ENCODE assay signal across 8 cellular contexts in genomic region chr1:235093685-235094592, GRCh38. TPM values are rescaled to one million over a fixed set of nuclear protein-coding genes. Genes with fewer than 3 reads are reported as not detected.
A peak's percentile ranks its signal among the peaks of the same experiment; 100 is the strongest.
DNase-seq lines count a peak whose midpoint lies in the region; ATAC-seq and TF ChIP-seq lines count a peak whose summit lies in the region.

No MANE protein-coding gene starts in this region.

- TF ChIP-seq POLR2A in IMR-90 (IDR thresholded peaks at IDR 0.05; ENCODE audit: low read depth, low read length), result no peak
- TF ChIP-seq POLR2A in stomach (IDR thresholded peaks at IDR 0.05), result no peak

- H4K5ac ChIP-seq in IMR-90 (ENCODE audit: low read depth, low read length), result no peak overlapping the region

- intact Hi-C loops in IMR-90 (cut with micrococcal nuclease) (loop anchor here (1.0 to 10.0 kb wide), 2 partner anchors 595 to 979 kb away; no protein-coding TSS in a partner anchor), stomach (cut with DNase I; ENCODE audit: low total_unique reads) (loop anchor here (5.0 kb wide), 1 partner anchor 602 kb away; no protein-coding TSS in a partner anchor)

- no peak for TF ChIP-seq EP300 in stomach (IDR thresholded peaks at IDR 0.05)

- CTCF ChIA-PET in IMR-90 (lab: Yijun Ruan, JAX), result interaction anchor here (1.0 to 1.4 kb wide), 3 partner anchors 9 to 12 kb away, joined by 3 to 4 read pairs (median 4); no protein-coding TSS in a partner anchor

- no peak overlapping the region for H3K18ac ChIP-seq in IMR-90 (ENCODE audit: low read depth, low read length)

- H3K79me1 ChIP-seq in IMR-90 (ENCODE audit: low read depth in 1 of 2, low read length in 2 of 2), result no peaks in the 10 kb centered on the region

- H3K27ac ChIP-seq in IMR-90 (ENCODE audit: insufficient read depth, low read length) (no peak overlapping the region), RWPE2 (ENCODE audit: poor library complexity, severe bottlenecking) (no peak overlapping the region), foreskin keratinocyte (no peak overlapping the region), stomach (peak overlapping the region in 1 of 5 donors; percentile 13)

- peaks cover 11% of the 10 kb centered on the region for H3K4me1 ChIP-seq in IMR-90 (ENCODE audit: control insufficient read depth, insufficient read depth, low read length)
- H3K4me1 ChIP-seq in RWPE2 (ENCODE audit: insufficient read depth, poor library complexity, severe bottlenecking), result no peaks in the 10 kb centered on the region
- no peaks in the 10 kb centered on the region for H3K4me1 ChIP-seq in foreskin keratinocyte
- peaks cover 8 to 16% (median 10%) of the 10 kb centered on the region in 4 donors for H3K4me1 ChIP-seq in stomach

- H2BK15ac ChIP-seq in IMR-90 (ENCODE audit: low read depth, low read length), result no peak overlapping the region

- dilution Hi-C loops in IMR-90 (cut with HindIII; ENCODE audit: low sequenced_read_pairs, unreplicated experiment), result no loop called here

- H3K27me3 Mint-ChIP-seq in activated T-helper 17 cell treated with anti-CD3 and anti-CD28 coated beads, Interleukin-2, amount 50 U/mL, for 72 hours, result no peaks in the 10 kb centered on the region
- H3K27me3 Mint-ChIP-seq in neural crest cell (ENCODE audit: low read depth), result no peaks in the 10 kb centered on the region

- in situ Hi-C loops in IMR-90 (cut with MboI; ENCODE audit: low sequenced_read_pairs), result loop anchor here (5.0 to 25.0 kb wide), 2 partner anchors 232 to 597 kb away; no protein-coding TSS in a partner anchor

- no peaks in the 10 kb centered on the region for H3K36me3 ChIP-seq in IMR-90 (ENCODE audit: control insufficient read depth, insufficient read depth, low read length)
- no peaks in the 10 kb centered on the region for H3K36me3 ChIP-seq in RWPE2 (ENCODE audit: low read depth)
- no peaks in the 10 kb centered on the region for H3K36me3 ChIP-seq in stomach

- H2AK9ac ChIP-seq in IMR-90 (replicated peaks; ENCODE audit: low read depth, low read length, poor library complexity), result peak overlapping the region; percentile 73

- H2AK5ac ChIP-seq in IMR-90 (ENCODE audit: low read depth, low read length), result 0 out of 2 replicates have a peak overlapping the region, but pooled peaks have one; percentile 21

- H4K91ac ChIP-seq in IMR-90 (ENCODE audit: insufficient read depth, low read depth, low read length), result no peak overlapping the region

- H3K4ac ChIP-seq in IMR-90 (ENCODE audit: low read depth, low read length), result peak overlapping the region; percentile 13; the same call in 1 of the 2 replicates

- TF ChIP-seq CTCF in IMR-90 (conservative IDR thresholded peaks at IDR 0.05; ENCODE audit: low read depth, low read length) (peak; percentile 87), RWPE2 (IDR thresholded peaks at IDR 0.05; ENCODE audit: poor library complexity, severe bottlenecking) (peak; percentile 74), foreskin keratinocyte (conservative IDR thresholded peaks at IDR 0.05) (peak; percentile 96), neural crest cell (conservative IDR thresholded peaks at IDR 0.05) (peak; percentile 89), stomach (IDR thresholded peaks at IDR 0.05) (peak in 5 of 7 experiments; percentile 78 to 92 (median 86))

- no peak overlapping the region for H3K4me2 ChIP-seq in IMR-90 (ENCODE audit: low read depth, low read length)

- no peak overlapping the region for H2BK120ac ChIP-seq in IMR-90 (ENCODE audit: low read depth, low read length)

- peaks cover 10% of the 10 kb centered on the region for H3K4me1 Mint-ChIP-seq in activated T-helper 17 cell treated with anti-CD3 and anti-CD28 coated beads, Interleukin-2, amount 50 U/mL, for 72 hours
- H3K4me1 Mint-ChIP-seq in neural crest cell, result peaks cover 21% of the 10 kb centered on the region

- no peaks in the 10 kb centered on the region for H3K9me3 Mint-ChIP-seq in activated T-helper 17 cell treated with anti-CD3 and anti-CD28 coated beads, Interleukin-2, amount 50 U/mL, for 72 hours
- no peaks in the 10 kb centered on the region for H3K9me3 Mint-ChIP-seq in neural crest cell

- H3K56ac ChIP-seq in IMR-90 (ENCODE audit: extremely low read depth, insufficient read depth, low read length), result no peak overlapping the region; the same call in 1 of the 2 replicates

- DNase-seq in A172 (ENCODE audit: low spot score), result peak; percentile 59
- DNase-seq in IMR-90, result peak; percentile 55
- no peak for DNase-seq in RWPE2 (ENCODE audit: low spot score)
- peak in 1 of 2 donors; percentile 52 for DNase-seq in foreskin keratinocyte
- peak; percentile 87 for DNase-seq in neural crest cell (ENCODE audit: low read depth, low spot score)
- DNase-seq in stomach, result peak; percentile 86

- no peak overlapping the region for H2BK20ac ChIP-seq in IMR-90 (ENCODE audit: low read depth, low read length)

- no peak overlapping the region for H2BK5ac ChIP-seq in IMR-90 (ENCODE audit: low read depth, low read length, poor library complexity, severe bottlenecking)

- 31% methylated on average over 15 of the region's 24 CpGs; no CpG with 5 or more reads in 1 of the 2 experiments for WGBS in IMR-90 (ENCODE audit: extremely low coverage in 2 of 2, insufficient read length in 1 of 2), 2 experiments
- WGBS in stomach, 5 donors, result 28 to 32% (median 29%) methylated on average over 24 of the region's 24 CpGs

- H3K4me3 ChIP-seq in IMR-90 (ENCODE audit: insufficient read depth, low read depth, low read length) (no peak overlapping the region), RWPE2 (ENCODE audit: severe bottlenecking) (no peak overlapping the region), stomach (peak overlapping the region in 3 of 4 donors; percentile 16 to 38 (median 26))

- H3K23ac ChIP-seq in IMR-90 (ENCODE audit: low read depth, low read length), result no peak overlapping the region; the same call in 1 of the 2 replicates

- peak overlapping the region in 1 of 2 experiments; percentile 27; a peak in 1 of 4 replicates for H4K8ac ChIP-seq in IMR-90 (ENCODE audit: low read depth in 2 of 2, low read length in 2 of 2)

- peak; percentile 72 for TF ChIP-seq RAD21 in IMR-90 (IDR thresholded peaks at IDR 0.05; ENCODE audit: low read length)

- no peak overlapping the region for H3K9ac ChIP-seq in IMR-90 (ENCODE audit: low read depth, low read length)

- no peaks in the 10 kb centered on the region for H3K27me3 ChIP-seq in IMR-90 (ENCODE audit: control insufficient read depth, insufficient read depth, low read length)
- H3K27me3 ChIP-seq in RWPE2 (ENCODE audit: insufficient read depth, poor library complexity, severe bottlenecking), result no peaks in the 10 kb centered on the region
- H3K27me3 ChIP-seq in foreskin keratinocyte, result no peaks in the 10 kb centered on the region
- no peaks in the 10 kb centered on the region for H3K27me3 ChIP-seq in stomach

- H4K20me1 ChIP-seq in IMR-90 (ENCODE audit: insufficient read depth, low read length), result no peaks in the 10 kb centered on the region

- no peaks in the 10 kb centered on the region for H3K36me3 Mint-ChIP-seq in activated T-helper 17 cell treated with anti-CD3 and anti-CD28 coated beads, Interleukin-2, amount 50 U/mL, for 72 hours (ENCODE audit: low read depth)
- H3K36me3 Mint-ChIP-seq in neural crest cell (ENCODE audit: low read depth), result no peaks in the 10 kb centered on the region

- H2AFZ ChIP-seq in IMR-90 (replicated peaks; ENCODE audit: low read length, poor library complexity), result peak overlapping the region; percentile 77

- BruUV-seq in IMR-90 (replicated peaks; lab: Mats Ljungman, UMichigan), result no TSS peak

- no peak overlapping the region for H3K4me3 Mint-ChIP-seq in activated T-helper 17 cell treated with anti-CD3 and anti-CD28 coated beads, Interleukin-2, amount 50 U/mL, for 72 hours
- H3K4me3 Mint-ChIP-seq in neural crest cell, result peak overlapping the region; percentile 60

- ATAC-seq in GM18520 (IDR thresholded peaks at IDR 0.05; ENCODE audit: unreplicated experiment) (peak; percentile 50), IMR-90 (ENCODE audit: low read depth) (peak; percentile 91), RWPE2 (ENCODE audit: low read depth) (peak; percentile 50; the same call in 1 of the 3 replicates), foreskin keratinocyte (peak; percentile 81)
- peak; percentile 83 for ATAC-seq in activated T-helper 17 cell treated with anti-CD3 and anti-CD28 coated beads, Interleukin-2, amount 50 U/mL, for 72 hours (replicated peaks)

- H3K27ac Mint-ChIP-seq in activated T-helper 17 cell treated with anti-CD3 and anti-CD28 coated beads, Interleukin-2, amount 50 U/mL, for 72 hours, result no peak overlapping the region
- no peak overlapping the region for H3K27ac Mint-ChIP-seq in neural crest cell (ENCODE audit: unreplicated experiment)

- peak overlapping the region; percentile 35; the same call in 1 of the 2 replicates for H3K14ac ChIP-seq in IMR-90 (replicated peaks; ENCODE audit: low read depth, low read length)

- no peaks in the 10 kb centered on the region for H3K9me3 ChIP-seq in IMR-90 (ENCODE audit: control insufficient read depth, insufficient read depth, low read length)
- H3K9me3 ChIP-seq in RWPE2 (ENCODE audit: severe bottlenecking), result no peaks in the 10 kb centered on the region
- no peaks in the 10 kb centered on the region for H3K9me3 ChIP-seq in stomach

- POLR2A ChIA-PET in IMR-90 (lab: Charles Lee; ENCODE audit: unreplicated experiment), result no interaction called here

- H3K9me1 ChIP-seq in IMR-90 (ENCODE audit: insufficient read depth, low read length), result no peaks in the 10 kb centered on the region

TF ChIP-seq in IMR-90, 13 proteins besides CTCF, POLR2A, EP300 and RAD21:
- TF ChIP-seq SMC3 (IDR thresholded peaks at IDR 0.05; ENCODE audit: low read depth, low read length) (peak; percentile 61), USF2 (IDR thresholded peaks at IDR 0.05; ENCODE audit: low read depth, low read length) (no peak)

RNA-seq across cellular contexts. Expression of gene TOMM20, which starts 34.7 kb away (rescaled TPM):
- 151 and 161 TPM in 2 replicates for total RNA-seq in A172 (2014; rRNA removed; shearing (Covaris generic))
- total RNA-seq in IMR-90 (2012; rRNA removed) (75.3 and 135 TPM in 2 replicates), foreskin keratinocyte (84.7 and 90.6 TPM in 2 replicates), neural crest cell (150 and 154 TPM in 2 replicates), stomach (100 to 1,000 TPM in 1 of 5 donors, 10 to 100 TPM in 4; 21.4 to 145 (median 51.9) TPM)
- polyA plus RNA-seq in IMR-90 (2012; rRNA removed) (70.5 and 84.4 TPM in 2 replicates), foreskin keratinocyte (91.0 and 95.9 TPM in 2 replicates), stomach (100 to 1,000 TPM in 1 of 3 donors, 10 to 100 TPM in 2; 63.4 to 102 (median 72.9) TPM)
- 21.2 and 21.9 TPM in 2 replicates for polyA plus RNA-seq in IMR-90 (2012; cell fraction: cytosol; rRNA removed)
- polyA plus RNA-seq in IMR-90 (2012; cell fraction: nucleus; rRNA removed; ENCODE audit: low replicate concordance), result 5.2 and 27.0 TPM in 2 replicates
- 100 to 1,000 TPM; 110 to 117 TPM for total RNA-seq in activated T-helper 17 cell treated with anti-CD3 and anti-CD28 coated beads, Interleukin-2, amount 50 U/mL, for 72 hours

Comparison
In these comparisons a context has a peak if more than half of its experiments do, and no peak if none do; other contexts are left out.
1. H3K4me3 ChIP-seq: peak in stomach (3 of 4); none in IMR-90 (single experiment) and RWPE2 (single experiment).
2. Peak in every context shown above with its lines, with median percentiles within 50 percentile points of each other: ATAC-seq and CTCF ChIP-seq.